Comparison of ENCODE assay signal across 30 cellular contexts in the genomic region with DNA sequence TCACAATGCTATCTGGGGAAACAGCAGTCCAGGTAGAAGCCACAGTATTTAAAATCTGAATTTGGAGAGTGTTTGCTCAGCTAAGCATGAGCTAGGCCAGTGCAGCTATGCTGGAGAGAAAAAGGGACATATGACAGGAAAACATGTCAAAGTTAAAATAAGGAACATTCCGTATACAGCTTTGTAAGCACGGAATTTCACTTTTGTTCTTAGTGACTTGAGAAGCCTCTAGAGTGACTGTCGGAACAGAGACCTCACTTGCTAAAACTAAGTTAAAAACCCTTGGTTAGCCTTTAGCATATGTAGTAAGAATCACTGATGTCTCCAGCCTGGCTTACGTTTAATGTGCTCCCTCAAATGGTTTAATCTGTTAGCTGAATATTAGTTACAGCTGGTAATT.
"Had no signal": no experiment of that assay in that cellular context is flagged by ENCODE, and none has a peak within 500 bp of the region (broad histone marks: within the 10 kb centered on the region; RNA-seq: fewer than 3 reads in every experiment).

No MANE protein-coding gene starts in this region.

- H3K36me3 ChIP-seq: ascending aorta, breast epithelium, cardiac muscle cell, esophagus muscularis mucosa, gastrocnemius medialis, heart left ventricle had no signal

- DNase-seq: activated CD4-positive, alpha-beta memory T cell treated with anti-CD3 and anti-CD28 coated beads, Interleukin-2, amount 10 ng/mL, durations not matched to agents 7 days and 5 days; activated CD4-positive, alpha-beta T cell treated with anti-CD3 and anti-CD28 coated beads for 1 hour; activated CD4-positive, alpha-beta T cell treated with anti-CD3 and anti-CD28 coated beads for 4 hours; activated CD4-positive, alpha-beta T cell treated with anti-CD3 and anti-CD28 coated beads, Interleukin-2, amount 10 ng/mL, durations not matched to agents 7 days and 5 days; activated CD4-positive, alpha-beta T cell treated with anti-CD3 and anti-CD28 coated beads, Interleukin-2, amount 50 U/mL, for 4 hours; activated CD8-positive, alpha-beta memory T cell treated with anti-CD3 and anti-CD28 coated beads, Interleukin-2, amount 50 U/mL, for 48 hours; activated gamma-delta T cell; activated naive CD4-positive, alpha-beta T cell; activated naive CD4-positive, alpha-beta T cell treated with anti-CD3 and anti-CD28 coated beads, Interleukin-2, amount 10 ng/mL, durations not matched to agents 7 days and 5 days; activated naive CD8-positive, alpha-beta T cell treated with anti-CD3 and anti-CD28 coated beads, Interleukin-2, amount 10 ng/mL, durations not matched to agents 7 days and 5 days; activated T-cell treated with anti-CD3 and anti-CD28 coated beads for 4 hours; activated T-cell treated with anti-CD3 and anti-CD28 coated beads, Interleukin-2, amount 50 U/mL, for 24 hours; activated T-cell treated with anti-CD3 and anti-CD28 coated beads, Interleukin-2, amount 50 U/mL, for 72 hours; dermis blood vessel endothelial cell; effector CD4-positive, alpha-beta T cell; effector memory CD8-positive, alpha-beta T cell; erythroblast; foreskin keratinocyte; gastrocnemius medialis; glutamatergic neuron; heart left ventricle; T-helper 2 cell had no signal

- H3K4me3 Mint-ChIP-seq: activated CD4-positive, alpha-beta memory T cell treated with anti-CD3 and anti-CD28 coated beads, Interleukin-2, amount 10 ng/mL, durations not matched to agents 7 days and 5 days; activated CD4-positive, alpha-beta T cell treated with anti-CD3 and anti-CD28 coated beads, Interleukin-2, amount 10 ng/mL, durations not matched to agents 7 days and 5 days; activated naive CD4-positive, alpha-beta T cell treated with anti-CD3 and anti-CD28 coated beads, Interleukin-2, amount 10 ng/mL, durations not matched to agents 7 days and 5 days; activated naive CD8-positive, alpha-beta T cell treated with anti-CD3 and anti-CD28 coated beads, Interleukin-2, amount 10 ng/mL, durations not matched to agents 7 days and 5 days; activated T-cell treated with anti-CD3 and anti-CD28 coated beads, Interleukin-2, amount 50 U/mL, for 24 hours; activated T-cell treated with anti-CD3 and anti-CD28 coated beads, Interleukin-2, amount 50 U/mL, for 72 hours; brain; central memory CD8-positive, alpha-beta T cell; effector memory CD8-positive, alpha-beta T cell had no signal

- H3K27me3 Mint-ChIP-seq: activated CD4-positive, alpha-beta memory T cell treated with anti-CD3 and anti-CD28 coated beads, Interleukin-2, amount 10 ng/mL, durations not matched to agents 7 days and 5 days; activated CD4-positive, alpha-beta T cell treated with anti-CD3 and anti-CD28 coated beads, Interleukin-2, amount 10 ng/mL, durations not matched to agents 7 days and 5 days; activated naive CD4-positive, alpha-beta T cell treated with anti-CD3 and anti-CD28 coated beads, Interleukin-2, amount 10 ng/mL, durations not matched to agents 7 days and 5 days; activated naive CD8-positive, alpha-beta T cell treated with anti-CD3 and anti-CD28 coated beads, Interleukin-2, amount 10 ng/mL, durations not matched to agents 7 days and 5 days; activated T-cell treated with anti-CD3 and anti-CD28 coated beads, Interleukin-2, amount 50 U/mL, for 24 hours; central memory CD8-positive, alpha-beta T cell; effector memory CD8-positive, alpha-beta T cell had no signal

- H3K4me1 Mint-ChIP-seq: activated CD4-positive, alpha-beta memory T cell treated with anti-CD3 and anti-CD28 coated beads, Interleukin-2, amount 10 ng/mL, durations not matched to agents 7 days and 5 days; activated CD4-positive, alpha-beta T cell treated with anti-CD3 and anti-CD28 coated beads, Interleukin-2, amount 10 ng/mL, durations not matched to agents 7 days and 5 days; activated naive CD4-positive, alpha-beta T cell treated with anti-CD3 and anti-CD28 coated beads, Interleukin-2, amount 10 ng/mL, durations not matched to agents 7 days and 5 days; activated naive CD8-positive, alpha-beta T cell treated with anti-CD3 and anti-CD28 coated beads, Interleukin-2, amount 10 ng/mL, durations not matched to agents 7 days and 5 days; brain; central memory CD8-positive, alpha-beta T cell had no signal

- H3K9me3 Mint-ChIP-seq: activated CD4-positive, alpha-beta memory T cell treated with anti-CD3 and anti-CD28 coated beads, Interleukin-2, amount 10 ng/mL, durations not matched to agents 7 days and 5 days; activated CD4-positive, alpha-beta T cell treated with anti-CD3 and anti-CD28 coated beads, Interleukin-2, amount 10 ng/mL, durations not matched to agents 7 days and 5 days; activated naive CD4-positive, alpha-beta T cell treated with anti-CD3 and anti-CD28 coated beads, Interleukin-2, amount 10 ng/mL, durations not matched to agents 7 days and 5 days; activated naive CD8-positive, alpha-beta T cell treated with anti-CD3 and anti-CD28 coated beads, Interleukin-2, amount 10 ng/mL, durations not matched to agents 7 days and 5 days; activated T-cell treated with anti-CD3 and anti-CD28 coated beads, Interleukin-2, amount 50 U/mL, for 24 hours; activated T-cell treated with anti-CD3 and anti-CD28 coated beads, Interleukin-2, amount 50 U/mL, for 72 hours; brain; effector memory CD8-positive, alpha-beta T cell had no signal

- H3K27me3 ChIP-seq: ascending aorta, breast epithelium, cardiac muscle cell, esophagus muscularis mucosa, foreskin keratinocyte, gastrocnemius medialis, heart left ventricle had no signal

- H3K36me3 Mint-ChIP-seq: activated naive CD4-positive, alpha-beta T cell treated with anti-CD3 and anti-CD28 coated beads, Interleukin-2, amount 10 ng/mL, durations not matched to agents 7 days and 5 days; activated naive CD4-positive, alpha-beta T cell treated with anti-CD3 and anti-CD28 coated beads, Interleukin-2, amount 50 U/mL, for 72 hours; activated naive CD8-positive, alpha-beta T cell treated with anti-CD3 and anti-CD28 coated beads, Interleukin-2, amount 10 ng/mL, durations not matched to agents 7 days and 5 days; brain had no signal

- H3K27ac Mint-ChIP-seq: activated CD4-positive, alpha-beta memory T cell treated with anti-CD3 and anti-CD28 coated beads, Interleukin-2, amount 10 ng/mL, durations not matched to agents 7 days and 5 days; activated CD4-positive, alpha-beta T cell treated with anti-CD3 and anti-CD28 coated beads, Interleukin-2, amount 10 ng/mL, durations not matched to agents 7 days and 5 days; activated naive CD4-positive, alpha-beta T cell treated with anti-CD3 and anti-CD28 coated beads, Interleukin-2, amount 10 ng/mL, durations not matched to agents 7 days and 5 days; activated naive CD4-positive, alpha-beta T cell treated with anti-CD3 and anti-CD28 coated beads, Interleukin-2, amount 50 U/mL, for 72 hours; activated naive CD8-positive, alpha-beta T cell treated with anti-CD3 and anti-CD28 coated beads, Interleukin-2, amount 10 ng/mL, durations not matched to agents 7 days and 5 days; activated T-cell treated with anti-CD3 and anti-CD28 coated beads, Interleukin-2, amount 50 U/mL, for 24 hours; activated T-cell treated with anti-CD3 and anti-CD28 coated beads, Interleukin-2, amount 50 U/mL, for 72 hours; brain; effector memory CD8-positive, alpha-beta T cell had no signal

- H3K4me3 ChIP-seq: ascending aorta, breast epithelium, cardiac muscle cell, coronary artery, esophagus muscularis mucosa, gastrocnemius medialis, heart left ventricle had no signal

- H3K9me3 ChIP-seq: ascending aorta, esophagus muscularis mucosa, gastrocnemius medialis, heart left ventricle had no signal

- H3K27ac ChIP-seq: ascending aorta, breast epithelium, cardiac muscle cell, coronary artery, esophagus muscularis mucosa, foreskin keratinocyte, gastrocnemius medialis, heart left ventricle had no signal

- ATAC-seq: activated naive CD4-positive, alpha-beta T cell treated with anti-CD3 and anti-CD28 coated beads, Interleukin-2, amount 50 U/mL, for 72 hours; activated T-cell treated with anti-CD3 and anti-CD28 coated beads, Interleukin-2, amount 50 U/mL, for 72 hours; effector memory CD8-positive, alpha-beta T cell; foreskin keratinocyte; gastrocnemius medialis; heart left ventricle had no signal

- H3K4me1 ChIP-seq: ascending aorta, breast epithelium, esophagus muscularis mucosa, gastrocnemius medialis, heart left ventricle had no signal
